In the genomic region with DNA sequence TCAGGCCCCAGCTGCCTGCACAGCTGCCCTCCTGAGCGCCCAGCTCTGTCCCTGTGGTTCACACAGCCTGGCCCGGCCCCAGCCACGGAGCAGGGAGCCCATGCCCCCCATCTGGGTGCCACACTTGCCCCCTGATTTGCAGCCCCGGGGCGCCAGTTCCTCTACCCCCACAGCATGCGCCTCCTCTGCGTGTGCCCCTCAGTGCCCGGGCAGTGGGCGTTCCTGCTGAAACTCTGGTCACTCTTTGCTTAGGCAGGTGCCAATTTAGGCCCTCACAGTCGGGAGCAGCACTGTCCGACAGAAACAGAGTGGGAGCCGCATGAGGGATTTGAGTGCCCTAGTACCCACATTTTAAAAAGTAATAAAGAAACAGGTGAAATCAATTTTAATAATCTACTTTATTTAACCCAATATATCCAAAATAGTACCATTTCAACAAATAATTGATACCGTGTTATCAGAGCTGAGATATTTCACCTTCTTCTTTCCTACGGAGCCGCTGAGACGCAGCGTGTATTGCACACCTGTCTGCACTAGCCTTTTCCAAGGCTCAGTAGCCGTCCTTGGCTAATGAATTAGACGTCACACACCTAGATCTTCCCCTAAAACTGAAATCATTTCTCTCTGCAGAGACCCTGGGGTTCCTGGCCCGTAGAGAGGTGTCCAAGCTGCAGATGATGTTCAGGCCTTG, we compare ENCODE assay signal across 14 cellular contexts.
DNase-seq lines count a peak whose midpoint lies in the region; ATAC-seq, FAIRE-seq and TF ChIP-seq lines count a peak whose summit lies in the region.
"Had no signal": no experiment of that assay in that cellular context is flagged by ENCODE, and none has a peak within 500 bp of the region (broad histone marks: within the 10 kb centered on the region; RNA-seq: fewer than 3 reads in every experiment).

No MANE protein-coding gene starts in this region.

- H3K4me3 Mint-ChIP-seq in nephron progenitor cell, result no peak overlapping the region
- H3K4me3 Mint-ChIP-seq in activated T-cell treated with anti-CD3 and anti-CD28 coated beads, Interleukin-2, amount 50 U/mL, for 4 hours, result no peak overlapping the region
- H3K4me3 Mint-ChIP-seq: stimulated activated memory B cell treated with anti-CD40 and anti-IgM and Interleukin-4, amounts not matched to agents 10 μg/mL and 1 μg/mL and 100 μg/mL, for 72 hours had no signal

- peak overlapping the region; percentile 18 for H3K27ac Mint-ChIP-seq in nephron progenitor cell
- H3K27ac Mint-ChIP-seq: stimulated activated memory B cell treated with anti-CD40 and anti-IgM and Interleukin-4, amounts not matched to agents 10 μg/mL and 1 μg/mL and 100 μg/mL, for 72 hours had no signal

- no peaks in the 10 kb centered on the region for H4K20me1 ChIP-seq in endothelial cell of umbilical vein (replicated peaks; ENCODE audit: control insufficient read depth, extremely low read depth, insufficient read depth, low read length)

- peaks cover 74% of the 10 kb centered on the region for H3K4me1 Mint-ChIP-seq in nephron progenitor cell
- no peaks in the 10 kb centered on the region for H3K4me1 Mint-ChIP-seq in activated T-cell treated with anti-CD3 and anti-CD28 coated beads, Interleukin-2, amount 50 U/mL, for 4 hours (ENCODE audit: low read depth)

- BruUV-seq in endothelial cell of umbilical vein (replicated peaks; lab: Mats Ljungman, UMichigan), result no TSS peak

- H3K9me3 ChIP-seq in SJSA1 (replicated peaks), result no peaks in the 10 kb centered on the region
- H3K9me3 ChIP-seq in endothelial cell of umbilical vein (replicated peaks; ENCODE audit: control insufficient read depth, insufficient read depth, low read length), result no peaks in the 10 kb centered on the region
- no peaks in the 10 kb centered on the region for H3K9me3 ChIP-seq in tibial nerve
- H3K9me3 ChIP-seq: right atrium auricular region had no signal

- H3K9ac ChIP-seq in endothelial cell of umbilical vein (replicated peaks; ENCODE audit: extremely low read depth, insufficient read depth, low read length), result peak overlapping the region; percentile 71

- intact Hi-C loops in endothelial cell of umbilical vein (cut with micrococcal nuclease), result loop anchor here (1.0 kb wide), 1 partner anchor 20 kb away; no protein-coding TSS in a partner anchor

- peaks cover 5% of the 10 kb centered on the region for H3K36me3 Mint-ChIP-seq in nephron progenitor cell (ENCODE audit: low read depth)
- no peaks in the 10 kb centered on the region for H3K36me3 Mint-ChIP-seq in activated T-cell treated with anti-CD3 and anti-CD28 coated beads, Interleukin-2, amount 50 U/mL, for 4 hours (ENCODE audit: insufficient read depth)
- H3K36me3 Mint-ChIP-seq: stimulated activated memory B cell treated with anti-CD40 and anti-IgM and Interleukin-4, amounts not matched to agents 10 μg/mL and 1 μg/mL and 100 μg/mL, for 72 hours had no signal

- dilution Hi-C loops in endothelial cell of umbilical vein (cut with MboI; ENCODE audit: extremely low pct_ligation_motif_present, low sequenced_read_pairs), result no loop called here

- no peak overlapping the region for H2AFZ ChIP-seq in endothelial cell of umbilical vein (ENCODE audit: low read depth, low read length)

- peaks cover 98% of the 10 kb centered on the region for H3K79me2 ChIP-seq in endothelial cell of umbilical vein (ENCODE audit: control insufficient read depth, insufficient read depth, low read length)

- no peaks in the 10 kb centered on the region for H3K9me3 Mint-ChIP-seq in nephron progenitor cell
- no peaks in the 10 kb centered on the region for H3K9me3 Mint-ChIP-seq in activated T-cell treated with anti-CD3 and anti-CD28 coated beads, Interleukin-2, amount 50 U/mL, for 4 hours
- H3K9me3 Mint-ChIP-seq: stimulated activated memory B cell treated with anti-CD40 and anti-IgM and Interleukin-4, amounts not matched to agents 10 μg/mL and 1 μg/mL and 100 μg/mL, for 72 hours had no signal

- H3K27ac ChIP-seq in SJSA1 (peak overlapping the region; percentile 76), endothelial cell of umbilical vein (ENCODE audit: insufficient read depth, low read depth, low read length) (peak overlapping the region; percentile 97), tibial nerve (peak overlapping the region; percentile 83 to 93 (median 86))

- POLR2A ChIA-PET in endothelial cell of umbilical vein (lab: Charles Lee), result no interaction called here

- H3K4me1 ChIP-seq in SJSA1 (replicated peaks), result peaks cover 31% of the 10 kb centered on the region
- peaks cover 55% of the 10 kb centered on the region for H3K4me1 ChIP-seq in endothelial cell of umbilical vein (ENCODE audit: control insufficient read depth, extremely low read depth, insufficient read depth, low read length)
- H3K4me1 ChIP-seq in tibial nerve, result peaks cover 6 to 94% (median 68%) of the 10 kb centered on the region in 4 donors

- ATAC-seq in activated T-cell treated with anti-CD3 and anti-CD28 coated beads, Interleukin-2, amount 50 U/mL, for 4 hours, result no peak
- ATAC-seq: stimulated activated memory B cell treated with anti-CD40 and anti-IgM and Interleukin-4, amounts not matched to agents 10 μg/mL and 1 μg/mL and 100 μg/mL, for 72 hours had no signal

- FAIRE-seq in endothelial cell of umbilical vein (lab: Jason Lieb, UNC), result no peak

- H3K27me3 ChIP-seq in SJSA1 (replicated peaks), result no peaks in the 10 kb centered on the region
- no peaks in the 10 kb centered on the region for H3K27me3 ChIP-seq in endothelial cell of umbilical vein (ENCODE audit: control insufficient read depth in 2 of 2, insufficient read depth in 2 of 2, low read length in 2 of 2)
- no peaks in the 10 kb centered on the region for H3K27me3 ChIP-seq in tibial nerve
- H3K27me3 ChIP-seq: right atrium auricular region had no signal

- H3K4me2 ChIP-seq in endothelial cell of umbilical vein (ENCODE audit: insufficient read depth, low read length), result no peak overlapping the region

- H3K4me3 ChIP-seq in SJSA1, result no peak overlapping the region
- no peak overlapping the region for H3K4me3 ChIP-seq in endothelial cell of umbilical vein (replicated peaks in 1 of 3; ENCODE audit: insufficient read depth in 1 of 3, low read depth in 1 of 3, low read length in 3 of 3)
- H3K4me3 ChIP-seq in tibial nerve, result no peak overlapping the region
- H3K4me3 ChIP-seq: right atrium auricular region had no signal

- CTCF ChIA-PET in endothelial cell of umbilical vein (lab: Charles Lee), result no interaction called here

- H3K36me3 ChIP-seq in SJSA1 (peaks cover 32% of the 10 kb centered on the region), endothelial cell of umbilical vein (ENCODE audit: control insufficient read depth in 2 of 2, extremely low read depth in 1 of 2, insufficient read depth in 2 of 2, low read length in 2 of 2) (peaks cover 8 to 31% of the 10 kb centered on the region in 2 experiments), tibial nerve (peaks cover 0 to 3% (median 0%) of the 10 kb centered on the region in 3 donors)
- H3K36me3 ChIP-seq: right atrium auricular region had no signal

- 65 to 66% methylated on average over 20 of the region's 20 CpGs for WGBS in tibial nerve, 2 donors

- DNase-seq in SJSA1 (ENCODE audit: low read depth in 1 of 2, low spot score in 2 of 2), result no peak
- no peak for DNase-seq in endothelial cell of umbilical vein (ENCODE audit: low read depth, low spot score)
- no peak for DNase-seq in nephron progenitor cell
- no peak for DNase-seq in tibial nerve (ENCODE audit: low spot score in 2 of 2)
- no peak for DNase-seq in NCI-H526 (lab: John Stamatoyannopoulos, UW)
- DNase-seq in Kasumi-1 (lab: John Stamatoyannopoulos, UW), result no peak
- no peak for DNase-seq in activated T-cell treated with anti-CD3 and anti-CD28 coated beads, Interleukin-2, amount 50 U/mL, for 4 hours
- DNase-seq: activated CD8-positive, alpha-beta memory T cell treated with anti-CD3 and anti-CD28 coated beads for 24 hours; cerebellar nuclear complex; GDM1; NK-92 treated with Interleukin-12 subunit alpha and Interleukin-12 subunit beta, amount 100 ng/mL, for 24 hours; stimulated activated CD4-positive, alpha-beta T cell treated with anti-CD3 and anti-CD28 coated beads, Interleukin-4, amount 100 ng/mL, for 4 hours had no signal

- no peak for TF ChIP-seq POLR2A in endothelial cell of umbilical vein (IDR thresholded peaks at IDR 0.05; ENCODE audit: low read depth, low read length)
- TF ChIP-seq POLR2A in tibial nerve (IDR thresholded peaks at IDR 0.05), result no peak

- TF ChIP-seq CTCF in endothelial cell of umbilical vein (IDR thresholded peaks at IDR 0.05; ENCODE audit: extremely low read depth in 1 of 2, insufficient read depth in 1 of 2, low read depth in 1 of 2, low read length in 2 of 2) (no peak), nephron progenitor cell (IDR thresholded peaks at IDR 0.05) (no peak), tibial nerve (IDR thresholded peaks at IDR 0.05) (no peak)

- TF ChIP-seq EP300 in tibial nerve (IDR thresholded peaks at IDR 0.05), result no peak

- no peaks in the 10 kb centered on the region for H3K27me3 Mint-ChIP-seq in nephron progenitor cell (ENCODE audit: low read depth, poor library complexity)
- H3K27me3 Mint-ChIP-seq in activated T-cell treated with anti-CD3 and anti-CD28 coated beads, Interleukin-2, amount 50 U/mL, for 4 hours (ENCODE audit: low read depth), result no peaks in the 10 kb centered on the region
- H3K27me3 Mint-ChIP-seq: stimulated activated memory B cell treated with anti-CD40 and anti-IgM and Interleukin-4, amounts not matched to agents 10 μg/mL and 1 μg/mL and 100 μg/mL, for 72 hours had no signal

- H3K9me1 ChIP-seq in endothelial cell of umbilical vein (replicated peaks; ENCODE audit: control insufficient read depth, extremely low read depth, insufficient read depth, low read length), result no peaks in the 10 kb centered on the region

TF ChIP-seq in endothelial cell of umbilical vein, 7 proteins besides CTCF, POLR2A, EP300 and RAD21:
- TF ChIP-seq FOS (IDR thresholded peaks at IDR 0.05; ENCODE audit: borderline replicate concordance, insufficient read depth, low read length) (no peak), JUN (IDR thresholded peaks at IDR 0.05; ENCODE audit: borderline replicate concordance, insufficient read depth, insufficient read length, low read depth) (no peak), POLR2AphosphoS5 (IDR thresholded peaks at IDR 0.05; ENCODE audit: insufficient read depth, low read depth, low read length) (no peak)
TF ChIP-seq in endothelial cell of umbilical vein: peak in this region for 0.
